In the genomic region with DNA sequence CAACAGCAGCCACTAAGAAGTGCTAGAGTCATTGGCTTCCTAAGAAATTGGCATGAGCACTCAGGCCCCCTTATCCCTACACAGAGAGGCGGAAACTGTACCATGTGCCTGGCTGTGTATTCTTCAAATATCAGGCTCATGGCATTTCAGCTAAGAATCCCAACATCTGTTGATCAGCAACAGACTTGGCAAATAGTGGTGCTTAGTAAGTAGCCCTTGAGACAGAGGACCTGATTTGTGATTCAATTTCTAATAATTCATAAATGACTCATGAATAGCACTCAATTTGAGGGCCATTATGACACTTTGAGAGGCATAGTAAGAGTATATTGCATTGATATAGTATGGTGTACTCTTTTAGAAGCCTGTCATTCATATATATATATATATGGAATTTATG, we compare ENCODE assay signal across 27 cellular contexts.
"Had no signal": no experiment of that assay in that cellular context is flagged by ENCODE, and none has a peak within 500 bp of the region (broad histone marks: within the 10 kb centered on the region; RNA-seq: fewer than 3 reads in every experiment).

No MANE protein-coding gene starts in this region.

- H3K4me1 ChIP-seq: colonic mucosa, parathyroid adenoma, stomach had no signal

- H3K36me3 Mint-ChIP-seq: mesothelial cell of epicardium; naive B cell; natural killer cell treated with Interleukin-12 subunit alpha and Interleukin-12 subunit beta and Interleukin-15 and Interleukin-18, amount 100 ng/mL, for 72 hours; neural progenitor cell; type B pancreatic cell had no signal

- H3K4me1 Mint-ChIP-seq: naive B cell had no signal

- H3K4me2 ChIP-seq: neural progenitor cell, smooth muscle cell had no signal

- H3K27ac ChIP-seq: colonic mucosa, epithelial cell of prostate, neural progenitor cell, parathyroid adenoma, right lobe of liver, stomach, thyroid gland had no signal

- H3K4me3 ChIP-seq: colonic mucosa, mucosa of descending colon, neural progenitor cell, right lobe of liver, smooth muscle cell, stomach, thyroid gland had no signal

- H3K36me3 ChIP-seq: colonic mucosa, neural progenitor cell, right lobe of liver, stomach, thyroid gland had no signal

- ATAC-seq: esophagus mucosa; left lobe of liver; mucosa of descending colon; natural killer cell treated with Interleukin-12 subunit alpha and Interleukin-12 subunit beta and Interleukin-15 and Interleukin-18, amount 100 ng/mL, for 72 hours had no signal

- H2AFZ ChIP-seq: neural progenitor cell, parathyroid adenoma had no signal

- H3K27me3 ChIP-seq: colonic mucosa, neural progenitor cell, right lobe of liver, stomach, thyroid gland had no signal

- DNase-seq: colonic mucosa; effector CD8-positive, alpha-beta T cell; endodermal cell; foreskin melanocyte; hypothalamus; mesenchymal stem cell; mucosa of descending colon; naive B cell; right lobe of liver; stimulated activated CD4-positive, alpha-beta T cell treated with anti-CD3 and anti-CD28 coated beads, Interleukin-12 subunit alpha, Interleukin-12 subunit beta, amount 100 ng/mL, for 4 hours; stimulated activated CD4-positive, alpha-beta T cell treated with anti-CD3 and anti-CD28 coated beads, Interleukin-1b, Interleukin-23, amount 100 ng/mL, for 48 hours; stimulated activated CD4-positive, alpha-beta T cell treated with anti-CD3 and anti-CD28 coated beads, Interleukin-4, amount 100 ng/mL, for 1 hour; stimulated activated CD8-positive, alpha-beta memory T cell treated with anti-CD3 and anti-CD28 coated beads, Interleukin-4, amount 100 ng/mL, for 48 hours; stimulated activated naive CD4-positive, alpha-beta T cell; stomach; thyroid gland had no signal

- H3K27me3 Mint-ChIP-seq: dendritic cell treated with granulocyte-macrophage colony-stimulating factor and Interleukin-4, amounts not matched to agents 40 ng/mL and 50 ng/mL, for 4 days; progenitor cell of endocrine pancreas had no signal

- H3K9me3 Mint-ChIP-seq: dendritic cell treated with granulocyte-macrophage colony-stimulating factor and Interleukin-4, amounts not matched to agents 40 ng/mL and 50 ng/mL, for 4 days; mesothelial cell of epicardium; natural killer cell treated with Interleukin-12 subunit alpha and Interleukin-12 subunit beta and Interleukin-15 and Interleukin-18, amount 100 ng/mL, for 72 hours; neural progenitor cell; type B pancreatic cell had no signal

- H3K9ac ChIP-seq: neural progenitor cell, parathyroid adenoma had no signal

- H3K4me3 Mint-ChIP-seq: dendritic cell treated with granulocyte-macrophage colony-stimulating factor and Interleukin-4, amounts not matched to agents 40 ng/mL and 50 ng/mL, for 4 days; endodermal cell; mesothelial cell of epicardium; naive B cell; natural killer cell treated with Interleukin-12 subunit alpha and Interleukin-12 subunit beta and Interleukin-15 and Interleukin-18, amount 100 ng/mL, for 72 hours; neural progenitor cell; type B pancreatic cell had no signal

- H3K27ac Mint-ChIP-seq: dendritic cell treated with granulocyte-macrophage colony-stimulating factor and Interleukin-4, amounts not matched to agents 40 ng/mL and 50 ng/mL, for 4 days; endodermal cell; mesothelial cell of epicardium; naive B cell; natural killer cell treated with Interleukin-12 subunit alpha and Interleukin-12 subunit beta and Interleukin-15 and Interleukin-18, amount 100 ng/mL, for 72 hours; neural progenitor cell; progenitor cell of endocrine pancreas; type B pancreatic cell had no signal

- H3K9me3 ChIP-seq: colonic mucosa, mucosa of descending colon, right lobe of liver, stomach, thyroid gland had no signal
